In genomic region chr6:134317471-134318131, GRCh38 we compare ENCODE assay signal across 8 cellular contexts. TPM values are rescaled to one million over a fixed set of nuclear protein-coding genes. Genes with fewer than 3 reads are reported as not detected.
DNase-seq lines count a peak whose midpoint lies in the region; ATAC-seq and TF ChIP-seq lines count a peak whose summit lies in the region.

Gene SGK1, minus strand, starts transcription at chr6:134318112. Its CDS starts 652 bp downstream, at chr6:134317460.

- peak within 1 kb of the TSS; percentile 81 to 94 (median 90) for H3K4me3 Mint-ChIP-seq in CD4-positive, alpha-beta memory T cell
- peak within 1 kb of the TSS; percentile 57 for H3K4me3 Mint-ChIP-seq in endodermal cell
- H3K4me3 Mint-ChIP-seq in stimulated activated effector memory CD8-positive, alpha-beta T cell treated with anti-CD3 and anti-CD28 coated beads, Interleukin-12 subunit alpha, Interleukin-12 subunit beta, amount 100 ng/mL, for 72 hours, result peak within 1 kb of the TSS; percentile 77

- peak within 1 kb of the TSS in 4 of 7 donors; percentile 7 to 52 (median 21) for H3K27ac Mint-ChIP-seq in CD4-positive, alpha-beta memory T cell
- H3K27ac Mint-ChIP-seq in endodermal cell, result no peak within 1 kb of the TSS
- H3K27ac Mint-ChIP-seq in stimulated activated effector memory CD8-positive, alpha-beta T cell treated with anti-CD3 and anti-CD28 coated beads, Interleukin-12 subunit alpha, Interleukin-12 subunit beta, amount 100 ng/mL, for 72 hours, result no peak within 1 kb of the TSS

- H3K4me1 Mint-ChIP-seq in CD4-positive, alpha-beta memory T cell, result peaks cover 9 to 17% (median 14%) of the 10 kb centered on the region in 4 donors
- H3K4me1 Mint-ChIP-seq in endodermal cell, result peaks cover 26% of the 10 kb centered on the region
- H3K4me1 Mint-ChIP-seq in stimulated activated effector memory CD8-positive, alpha-beta T cell treated with anti-CD3 and anti-CD28 coated beads, Interleukin-12 subunit alpha, Interleukin-12 subunit beta, amount 100 ng/mL, for 72 hours, result peaks cover 12% of the 10 kb centered on the region

- POLR2A ChIA-PET in CD4-positive, alpha-beta memory T cell (lab: Charles Lee; ENCODE audit: partially characterized antibody), result interaction anchor here (1.3 kb wide), 1 partner anchor 69 kb away, joined by 5 read pairs; no protein-coding TSS in a partner anchor

- no peaks in the 10 kb centered on the region for H3K36me3 Mint-ChIP-seq in CD4-positive, alpha-beta memory T cell
- no peaks in the 10 kb centered on the region for H3K36me3 Mint-ChIP-seq in endodermal cell (ENCODE audit: low read depth)
- H3K36me3 Mint-ChIP-seq in stimulated activated effector memory CD8-positive, alpha-beta T cell treated with anti-CD3 and anti-CD28 coated beads, Interleukin-12 subunit alpha, Interleukin-12 subunit beta, amount 100 ng/mL, for 72 hours, result no peaks in the 10 kb centered on the region

- no peaks in the 10 kb centered on the region for H3K27me3 ChIP-seq in CD4-positive, alpha-beta memory T cell (ENCODE audit: insufficient read depth, low read length)
- H3K27me3 ChIP-seq in endodermal cell (ENCODE audit: control insufficient read depth, insufficient read depth, low read length, poor library complexity, severe bottlenecking) (peaks cover 54% of the 10 kb centered on the region), lower lobe of right lung (ENCODE audit: low read depth) (peaks cover 11% of the 10 kb centered on the region)

- no peaks in the 10 kb centered on the region for H3K9me3 ChIP-seq in CD4-positive, alpha-beta memory T cell (ENCODE audit: control insufficient read depth in 1 of 2, low read length in 2 of 2)
- H3K9me3 ChIP-seq in endodermal cell (ENCODE audit: control insufficient read depth, low read length), result no peaks in the 10 kb centered on the region
- H3K9me3 ChIP-seq in lower lobe of right lung, result no peaks in the 10 kb centered on the region

- H3K4me1 ChIP-seq in CD4-positive, alpha-beta memory T cell (ENCODE audit: insufficient read depth, low read length), result peaks cover 4% of the 10 kb centered on the region
- H3K4me1 ChIP-seq in endodermal cell (ENCODE audit: control insufficient read depth, insufficient read depth, low read length) (peaks cover 5% of the 10 kb centered on the region), lower lobe of right lung (no peaks in the 10 kb centered on the region)

- H3K9me3 Mint-ChIP-seq in CD4-positive, alpha-beta memory T cell, result peaks cover 0 to 4% (median 0%) of the 10 kb centered on the region in 8 donors
- H3K9me3 Mint-ChIP-seq in endodermal cell, result no peaks in the 10 kb centered on the region
- no peaks in the 10 kb centered on the region for H3K9me3 Mint-ChIP-seq in stimulated activated effector memory CD8-positive, alpha-beta T cell treated with anti-CD3 and anti-CD28 coated beads, Interleukin-12 subunit alpha, Interleukin-12 subunit beta, amount 100 ng/mL, for 72 hours

- WGBS in endodermal cell (ENCODE audit: insufficient coverage in 1 of 2, insufficient read length in 1 of 2), 2 experiments, result 3% methylated on average over 16 to 33 of the region's 33 CpGs

- H3K27me3 Mint-ChIP-seq in CD4-positive, alpha-beta memory T cell, result peaks cover 3 to 18% of the 10 kb centered on the region in 2 donors
- peaks cover 60% of the 10 kb centered on the region for H3K27me3 Mint-ChIP-seq in endodermal cell (ENCODE audit: insufficient read depth)

- TF ChIP-seq CTCF in endodermal cell (conservative IDR thresholded peaks at IDR 0.05) (peak; percentile 43), lower lobe of right lung (IDR thresholded peaks at IDR 0.05) (no peak)

- peak within 1 kb of the TSS; percentile 24 to 37 for H3K4me3 ChIP-seq in CD4-positive, alpha-beta memory T cell (ENCODE audit: low read length in 2 of 2)
- H3K4me3 ChIP-seq in endodermal cell (ENCODE audit: low read length) (peak within 1 kb of the TSS; percentile 77), lower lobe of right lung (peak within 1 kb of the TSS; percentile 52)

- H3K36me3 ChIP-seq in CD4-positive, alpha-beta memory T cell (ENCODE audit: insufficient read depth, low read length), result no peaks in the 10 kb centered on the region
- H3K36me3 ChIP-seq in endodermal cell (ENCODE audit: control insufficient read depth, insufficient read depth, low read length) (no peaks in the 10 kb centered on the region), lower lobe of right lung (no peaks in the 10 kb centered on the region)

- peak; percentile 29 to 54 for ATAC-seq in lower lobe of right lung
- ATAC-seq in stimulated activated effector memory CD8-positive, alpha-beta T cell treated with anti-CD3 and anti-CD28 coated beads, Interleukin-12 subunit alpha, Interleukin-12 subunit beta, amount 100 ng/mL, for 72 hours, result peak; percentile 60
- ATAC-seq in HG02623 (IDR thresholded peaks at IDR 0.05; ENCODE audit: unreplicated experiment), result no peak

- H3K9ac ChIP-seq in endodermal cell (ENCODE audit: extremely low read depth, low read length, poor library complexity, severe bottlenecking), result no peak within 1 kb of the TSS

- CTCF ChIA-PET in CD4-positive, alpha-beta memory T cell (lab: Charles Lee; ENCODE audit: partially characterized antibody), result interaction anchor here (0.6 to 1.1 kb wide), 3 partner anchors 10 to 562 kb away, joined by 3 to 4 read pairs (median 3); no protein-coding TSS in a partner anchor

- no peak within 1 kb of the TSS for H3K27ac ChIP-seq in CD4-positive, alpha-beta memory T cell (ENCODE audit: low read depth, low read length)
- no peak within 1 kb of the TSS for H3K27ac ChIP-seq in endodermal cell (ENCODE audit: low read depth, low read length)
- H3K27ac ChIP-seq in lower lobe of right lung, result no peak within 1 kb of the TSS

- intact Hi-C loops in CD4-positive, alpha-beta memory T cell (cut with micrococcal nuclease), result loop anchor here (1.0 kb wide), 1 partner anchor 139 kb away; no protein-coding TSS in a partner anchor
- intact Hi-C loops in lower lobe of right lung (cut with DNase I), result no loop called here

- in situ Hi-C loops in KBM-7 (cut with MboI; ENCODE audit: low pct_unique_long_range_greater_than_20kb, low sequenced_read_pairs), result no loop called here

- DNase-seq in CD4-positive, alpha-beta memory T cell, result peak in 4 of 5 donors; percentile 16 to 26 (median 22)
- DNase-seq in HUDEP-2 (lab: John Stamatoyannopoulos, UW; ENCODE audit: unreplicated experiment in 76 of 76) (peak in 57 of 76 experiments; percentile 15 to 81 (median 46)), endodermal cell (peak; percentile 84), lower lobe of right lung (no peak), KBM-7 (no peak)
- DNase-seq in activated CD8-positive, alpha-beta memory T cell treated with anti-CD3 and anti-CD28 coated beads for 24 hours, result peak; percentile 70
- peak in 1 of 2 donors; percentile 51 for DNase-seq in stimulated activated effector memory CD8-positive, alpha-beta T cell treated with anti-CD3 and anti-CD28 coated beads, Interleukin-12 subunit alpha, Interleukin-12 subunit beta, amount 100 ng/mL, for 72 hours (ENCODE audit: low spot score in 2 of 2)

RNA-seq across cellular contexts. Expression of gene SGK1, which starts in this region (rescaled TPM):
- total RNA-seq in CD4-positive, alpha-beta memory T cell, result 10 to 100 TPM; 14.3 to 16.0 TPM
- polyA plus RNA-seq in CD4-positive, alpha-beta memory T cell, result 10 to 100 TPM in 1 of 2 donors, 1 to 10 TPM in 1; 5.8 to 46.9 TPM
- total RNA-seq in endodermal cell (10 to 100 TPM in 1 of 2 donors, 1 to 10 TPM in 1; 9.7 to 13.0 TPM), lower lobe of right lung (195 TPM)
- 7.5 TPM for polyA plus RNA-seq in endodermal cell (2013, experiment 1 of 2)
- 8.0 TPM for polyA plus RNA-seq in endodermal cell (2013, experiment 2 of 2)

Comparison
In these comparisons a context has a peak if more than half of its experiments do, and no peak if none do; other contexts are left out.
1. RNA of gene SGK1 (total RNA-seq): 195 TPM in lower lobe of right lung (single experiment); 14.3 to 16.0 TPM in CD4-positive, alpha-beta memory T cell and 9.7 to 13.0 TPM in endodermal cell; every median in the first group is over 10 times any median in the second.
2. DNase-seq: peak in CD4-positive, alpha-beta memory T cell (4 of 5), HUDEP-2 (57 of 76), activated CD8-positive, alpha-beta memory T cell treated with anti-CD3 and anti-CD28 coated beads for 24 hours (single experiment) and endodermal cell (single experiment); none in lower lobe of right lung (single experiment) and KBM-7 (single experiment).
3. H3K27ac Mint-ChIP-seq: peak in CD4-positive, alpha-beta memory T cell (4 of 7); none in endodermal cell (single experiment) and stimulated activated effector memory CD8-positive, alpha-beta T cell treated with anti-CD3 and anti-CD28 coated beads, Interleukin-12 subunit alpha, Interleukin-12 subunit beta, amount 100 ng/mL, for 72 hours (single experiment).
4. Peak in every context shown above with its lines, with median percentiles within 50 percentile points of each other: H3K4me3 ChIP-seq and H3K4me3 Mint-ChIP-seq.